ENCODE assay signal across 9 cellular contexts in the genomic region with DNA sequence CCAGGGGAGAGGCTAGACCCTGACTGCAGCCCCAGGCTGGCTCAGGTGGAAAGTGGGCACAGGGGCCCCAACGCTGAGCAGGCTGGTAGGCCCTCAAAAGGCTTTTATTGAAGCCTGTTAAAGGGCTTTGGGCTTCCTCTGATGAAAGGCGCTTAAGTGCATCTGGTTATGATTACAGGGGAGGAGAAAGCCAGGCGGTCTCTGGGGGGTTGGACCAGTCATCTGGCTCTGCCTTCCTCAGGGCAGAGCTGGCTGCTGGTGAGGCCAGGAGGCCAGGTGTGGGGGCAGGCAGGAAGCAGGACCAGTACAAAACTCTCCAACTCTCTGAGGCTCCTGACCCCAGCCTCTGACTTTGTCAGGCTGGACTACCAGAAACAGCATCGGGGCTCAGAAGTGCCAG.
DNase-seq lines count a peak whose midpoint lies in the region; ATAC-seq lines count a peak whose summit lies in the region.
"Had no signal": no experiment of that assay in that cellular context is flagged by ENCODE, and none has a peak within 500 bp of the region (broad histone marks: within the 10 kb centered on the region; RNA-seq: fewer than 3 reads in every experiment).

No MANE protein-coding gene starts in this region.

- H3K4me1 Mint-ChIP-seq in activated CD4-positive, alpha-beta T cell treated with anti-CD3 and anti-CD28 coated beads, Interleukin-2, amount 10 ng/mL, durations not matched to agents 7 days and 5 days, result peaks cover 48% of the 10 kb centered on the region

- no peaks in the 10 kb centered on the region for H3K27me3 Mint-ChIP-seq in activated CD4-positive, alpha-beta T cell treated with anti-CD3 and anti-CD28 coated beads, Interleukin-2, amount 10 ng/mL, durations not matched to agents 7 days and 5 days

- ATAC-seq in HG03039 (IDR thresholded peaks at IDR 0.05; ENCODE audit: unreplicated experiment) (no peak), HG03342 (IDR thresholded peaks at IDR 0.05; ENCODE audit: unreplicated experiment) (no peak)

- CTCF ChIA-PET in activated CD4-positive, alpha-beta T cell treated with anti-CD3 and anti-CD28 coated beads, Interleukin-2, amount 10 ng/mL, durations not matched to agents 7 days and 5 days (lab: Charles Lee), result no interaction called here

- no peaks in the 10 kb centered on the region for H3K36me3 ChIP-seq in effector memory CD4-positive, alpha-beta T cell (ENCODE audit: control insufficient read depth, insufficient read depth, low read length)
- H3K36me3 ChIP-seq in skeletal muscle tissue (ENCODE audit: control insufficient read depth in 3 of 3, insufficient read depth in 3 of 3, low read length in 3 of 3), result no peaks in the 10 kb centered on the region

- peak overlapping the region; percentile 45 for H3K4me3 ChIP-seq in effector memory CD4-positive, alpha-beta T cell (ENCODE audit: insufficient read depth, low read depth, low read length, poor library complexity, severe bottlenecking)
- H3K4me3 ChIP-seq in skeletal muscle tissue (ENCODE audit: low read length in 3 of 3), result no peak overlapping the region

- peak overlapping the region; percentile 90 for H3K27ac Mint-ChIP-seq in activated CD4-positive, alpha-beta T cell treated with anti-CD3 and anti-CD28 coated beads, Interleukin-2, amount 10 ng/mL, durations not matched to agents 7 days and 5 days

- H3K27ac ChIP-seq in effector memory CD4-positive, alpha-beta T cell (ENCODE audit: insufficient read depth, low read length, poor library complexity, severe bottlenecking), result no peak overlapping the region
- H3K27ac ChIP-seq in skeletal muscle tissue (ENCODE audit: low read depth, low read length), result no peak overlapping the region

- peaks cover 20% of the 10 kb centered on the region for H3K4me1 ChIP-seq in effector memory CD4-positive, alpha-beta T cell (ENCODE audit: control insufficient read depth, insufficient read depth, low read length, poor library complexity, severe bottlenecking)
- peaks cover 7 to 16% (median 8%) of the 10 kb centered on the region in 3 donors for H3K4me1 ChIP-seq in skeletal muscle tissue (ENCODE audit: control insufficient read depth in 3 of 3, insufficient read depth in 3 of 3, low read length in 3 of 3)

- DNase-seq in activated CD4-positive, alpha-beta T cell treated with anti-CD3 and anti-CD28 coated beads, Interleukin-2, amount 10 ng/mL, durations not matched to agents 7 days and 5 days, result no peak
- no peak for DNase-seq in activated CD4-positive, alpha-beta T cell treated with anti-CD3 and anti-CD28 coated beads, Interleukin-2, amount 50 U/mL, for 4 hours
- DNase-seq in NCI-H524 treated with DMSO at 0.1 percent for 48 hours (lab: John Stamatoyannopoulos, UW) (peak; percentile 59), activated gamma-delta T cell treated with Interleukin-2 at 50 U/mL for 16 hours (no peak)
- DNase-seq in effector memory CD4-positive, alpha-beta T cell, result no peak
- DNase-seq: Calu3 had no signal

- H3K9ac ChIP-seq in skeletal muscle tissue (ENCODE audit: low read depth in 1 of 3, low read length in 3 of 3), result peak overlapping the region in 2 of 3 donors; percentile 12 to 70

- no peaks in the 10 kb centered on the region for H3K9me3 Mint-ChIP-seq in activated CD4-positive, alpha-beta T cell treated with anti-CD3 and anti-CD28 coated beads, Interleukin-2, amount 10 ng/mL, durations not matched to agents 7 days and 5 days

- H3K36me3 Mint-ChIP-seq in activated CD4-positive, alpha-beta T cell treated with anti-CD3 and anti-CD28 coated beads, Interleukin-2, amount 10 ng/mL, durations not matched to agents 7 days and 5 days (ENCODE audit: low read depth), result no peaks in the 10 kb centered on the region

- no peaks in the 10 kb centered on the region for H3K9me3 ChIP-seq in effector memory CD4-positive, alpha-beta T cell (ENCODE audit: control insufficient read depth, low read length)
- no peaks in the 10 kb centered on the region for H3K9me3 ChIP-seq in skeletal muscle tissue (ENCODE audit: control insufficient read depth in 3 of 3, low read length in 3 of 3)

- POLR2A ChIA-PET in activated CD4-positive, alpha-beta T cell treated with anti-CD3 and anti-CD28 coated beads, Interleukin-2, amount 10 ng/mL, durations not matched to agents 7 days and 5 days (lab: Charles Lee), result no interaction called here

- H3K4me3 Mint-ChIP-seq in activated CD4-positive, alpha-beta T cell treated with anti-CD3 and anti-CD28 coated beads, Interleukin-2, amount 10 ng/mL, durations not matched to agents 7 days and 5 days, result peak overlapping the region; percentile 70

- no peaks in the 10 kb centered on the region for H3K27me3 ChIP-seq in effector memory CD4-positive, alpha-beta T cell (replicated peaks; ENCODE audit: control insufficient read depth, insufficient read depth, low read length, poor library complexity, severe bottlenecking)
- peaks cover 0 to 46% (median 0%) of the 10 kb centered on the region in 3 donors for H3K27me3 ChIP-seq in skeletal muscle tissue (ENCODE audit: control insufficient read depth in 3 of 3, insufficient read depth in 3 of 3, low read length in 3 of 3)
